20 cellular contexts compared by ENCODE assay signal in genomic region chr1:14215151-14215550, GRCh38.
DNase-seq lines count a peak whose midpoint lies in the region; ATAC-seq, FAIRE-seq and TF ChIP-seq lines count a peak whose summit lies in the region.
"Had no signal": no experiment of that assay in that cellular context is flagged by ENCODE, and none has a peak within 500 bp of the region (broad histone marks: within the 10 kb centered on the region; RNA-seq: fewer than 3 reads in every experiment).

No MANE protein-coding gene starts in this region.

- no peak for TF ChIP-seq CTCF in epithelial cell of esophagus (IDR thresholded peaks at IDR 0.05; ENCODE audit: insufficient read depth, low read depth, low read length, missing control alignments)

- DNase-seq in M059J (ENCODE audit: low read depth) (peak; percentile 37), epithelial cell of esophagus (ENCODE audit: low read depth) (peak; percentile 18), kidney glomerular epithelial cell (lab: John Stamatoyannopoulos, UW) (peak; percentile 23), urothelium cell line (ENCODE audit: low spot score) (peak; percentile 56), anterior cingulate cortex (lab: John Stamatoyannopoulos, UW) (no peak), activated gamma-delta T cell (lab: John Stamatoyannopoulos, UW) (no peak)
- DNase-seq in activated T-cell treated with anti-CD3 and anti-CD28 coated beads, Interleukin-2, amount 50 U/mL, for 48 hours, result no peak
- DNase-seq: BE2C; CD4-positive, alpha-beta T cell; GM23248; HCEC 1CT; NCI-H1105; NCI-H2081; NCI-H510A; NCI-H748 treated with DMSO at 0.1 percent for 48 hours; NK-92 treated with Interleukin-12 subunit alpha and Interleukin-12 subunit beta, amount 100 ng/mL, for 24 hours; RPMI8226 had no signal

- ATAC-seq in HG02588 (IDR thresholded peaks at IDR 0.05; ENCODE audit: unreplicated experiment), result no peak

- H3K4me3 ChIP-seq in epithelial cell of esophagus (ENCODE audit: low read length), result no peak overlapping the region
- H3K4me3 ChIP-seq: GM23248 had no signal

- FAIRE-seq in urothelium cell line (lab: Jason Lieb, UNC), result no peak
- FAIRE-seq: GM12891, GM19239 had no signal

Comparison
In these comparisons a context has a peak if more than half of its experiments do, and no peak if none do; other contexts are left out.
1. DNase-seq: peak in M059J (single experiment), epithelial cell of esophagus (single experiment), kidney glomerular epithelial cell (single experiment) and urothelium cell line (single experiment); none in anterior cingulate cortex (0 of 58), activated gamma-delta T cell (single experiment) and activated T-cell treated with anti-CD3 and anti-CD28 coated beads, Interleukin-2, amount 50 U/mL, for 48 hours (0 of 2).